In the genomic region with DNA sequence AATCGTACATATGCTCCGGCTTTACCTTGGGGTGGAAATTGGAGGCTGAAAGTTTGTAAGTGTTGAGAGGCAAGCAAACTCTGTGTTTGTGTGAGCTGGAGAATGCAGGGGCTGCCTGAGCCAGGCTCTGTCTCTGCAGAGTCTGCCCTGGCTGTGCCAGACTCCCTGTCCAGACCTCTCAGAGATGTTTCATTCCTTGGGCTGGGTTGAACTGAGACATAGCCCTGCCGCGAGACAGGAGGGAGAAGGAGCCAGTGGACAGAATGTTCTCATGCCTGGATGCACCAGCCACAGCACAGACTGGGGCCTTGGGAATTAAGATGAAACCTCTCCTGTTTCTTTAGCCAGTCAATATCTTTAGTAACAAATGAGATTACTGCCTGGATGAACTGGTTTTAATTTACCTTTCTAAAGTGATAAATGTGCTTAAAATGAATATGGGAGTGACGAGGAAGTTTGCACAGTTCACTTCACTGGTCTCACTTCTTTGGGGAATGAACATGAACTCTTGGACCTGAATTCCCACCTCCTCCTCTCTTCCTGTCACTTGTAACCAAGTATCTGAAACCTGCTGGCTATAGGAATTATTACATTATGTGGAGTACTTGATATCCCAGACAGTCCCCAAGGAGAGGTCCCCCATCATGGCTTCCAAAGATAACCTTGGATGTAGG, we compare ENCODE assay signal across 8 cellular contexts. TPM values are rescaled to one million over a fixed set of nuclear protein-coding genes. Genes with fewer than 3 reads are reported as not detected.
DNase-seq lines count a peak whose midpoint lies in the region; TF ChIP-seq lines count a peak whose summit lies in the region.

No MANE protein-coding gene starts in this region.

- no peaks in the 10 kb centered on the region for H3K9me3 Mint-ChIP-seq in osteocyte (ENCODE audit: unreplicated experiment)

- no peaks in the 10 kb centered on the region for H3K36me3 ChIP-seq in BLaER1

- no peak for TF ChIP-seq CTCF in fibroblast of villous mesenchyme (IDR thresholded peaks at IDR 0.05; ENCODE audit: insufficient read depth, low read depth, low read length)
- no peak for TF ChIP-seq CTCF in osteocyte (IDR thresholded peaks at IDR 0.05)

- peaks cover 88% of the 10 kb centered on the region for H3K4me1 Mint-ChIP-seq in osteocyte (ENCODE audit: unreplicated experiment)

- peak overlapping the region; percentile 22 for H3K4me3 Mint-ChIP-seq in osteocyte (ENCODE audit: unreplicated experiment)

- no peaks in the 10 kb centered on the region for H4K20me1 ChIP-seq in BLaER1

- H3K4me2 ChIP-seq in BLaER1: peak overlapping the region; percentile 90

- no peaks in the 10 kb centered on the region for H3K36me3 Mint-ChIP-seq in osteocyte (ENCODE audit: unreplicated experiment)

- peak overlapping the region; percentile 90 for H3K27ac Mint-ChIP-seq in osteocyte (ENCODE audit: unreplicated experiment)

- H3K4me1 ChIP-seq in BLaER1: peaks cover 55% of the 10 kb centered on the region

- DNase-seq in RPMI8226 (peak; percentile 4), fibroblast of villous mesenchyme (ENCODE audit: low read depth) (peak; percentile 71), osteocyte (ENCODE audit: extremely low spot score, unreplicated experiment) (no peak), NCI-H1694 (lab: John Stamatoyannopoulos, UW) (no peak), NCI-H748 treated with DMSO at 0.1 percent for 48 hours (lab: John Stamatoyannopoulos, UW) (no peak), HCEC 1CT (no peak)
- DNase-seq in stimulated activated CD4-positive, alpha-beta T cell treated with anti-CD3 and anti-CD28 coated beads, Interleukin-4, amount 100 ng/mL, for 4 hours: no peak

- H3K9me3 ChIP-seq in BLaER1: no peaks in the 10 kb centered on the region; the same call in 1 of the 2 replicates

- H3K27me3 Mint-ChIP-seq in osteocyte (ENCODE audit: unreplicated experiment): no peaks in the 10 kb centered on the region

- peak overlapping the region; percentile 67 for H3K9ac ChIP-seq in BLaER1

- H3K4me3 ChIP-seq in BLaER1 (peak overlapping the region; percentile 36; the same call in 1 of the 2 replicates), fibroblast of villous mesenchyme (ENCODE audit: low read depth, low read length) (no peak overlapping the region)

- H3K27ac ChIP-seq in BLaER1: peak overlapping the region; percentile 72

- no peaks in the 10 kb centered on the region for H3K27me3 ChIP-seq in BLaER1

RNA-seq across cellular contexts. Expression of a gene that starts 40.1 kb away (rescaled TPM):
- total RNA-seq in fibroblast of villous mesenchyme (7.1 and 7.8 TPM in 2 replicates), osteocyte (18.1 and 18.9 TPM in 2 replicates)

Comparison
In these comparisons a context has a peak if more than half of its experiments do, and no peak if none do; other contexts are left out.
1. DNase-seq: peak in RPMI8226 (single experiment) and fibroblast of villous mesenchyme (single experiment); none in osteocyte (single experiment), NCI-H1694 (single experiment), NCI-H748 treated with DMSO at 0.1 percent for 48 hours (single experiment), stimulated activated CD4-positive, alpha-beta T cell treated with anti-CD3 and anti-CD28 coated beads, Interleukin-4, amount 100 ng/mL, for 4 hours (0 of 2) and HCEC 1CT (single experiment).